In genomic region chr12:749871-750270, GRCh38 we compare ENCODE assay signal across 10 cellular contexts. TPM values are rescaled to one million over a fixed set of nuclear protein-coding genes. Genes with fewer than 3 reads are reported as not detected.
DNase-seq lines count a peak whose midpoint lies in the region; ATAC-seq and TF ChIP-seq lines count a peak whose summit lies in the region.
"Had no signal": no experiment of that assay in that cellular context is flagged by ENCODE, and none has a peak within 500 bp of the region (broad histone marks: within the 10 kb centered on the region; RNA-seq: fewer than 3 reads in every experiment).

No MANE protein-coding gene starts in this region.

- POLR2A ChIA-PET in WTC11 (lab: Charles Lee), result interaction anchor here (2.9 kb wide), 1 partner anchor 27 kb away, joined by 17 read pairs; no protein-coding TSS in a partner anchor

- H3K79me2 ChIP-seq in neural cell (replicated peaks; ENCODE audit: insufficient read depth, low read length), result peaks cover 20% of the 10 kb centered on the region

- H2AFZ ChIP-seq in neural cell (ENCODE audit: low read depth, low read length), result no peak overlapping the region

- H3K4me3 ChIP-seq in neural cell (ENCODE audit: low read length), result peak overlapping the region; percentile 95
- H3K4me3 ChIP-seq in coronary artery, result no peak overlapping the region

- H3K9ac ChIP-seq in neural cell (ENCODE audit: low read length), result no peak overlapping the region

- peaks cover 19% of the 10 kb centered on the region for H4K20me1 ChIP-seq in neural cell (ENCODE audit: insufficient read depth)

- no peaks in the 10 kb centered on the region for H3K9me3 Mint-ChIP-seq in WTC11

- no peaks in the 10 kb centered on the region for H3K27me3 ChIP-seq in neural cell (ENCODE audit: insufficient read depth, low read depth, low read length)
- H3K27me3 ChIP-seq: foreskin keratinocyte had no signal

- H3K27ac ChIP-seq in neural cell (ENCODE audit: low read length), result no peak overlapping the region
- H3K27ac ChIP-seq in coronary artery, result peak overlapping the region in 1 of 2 donors; percentile 54
- H3K27ac ChIP-seq: foreskin keratinocyte had no signal

- peak overlapping the region; percentile 64; the same call in 1 of the 2 replicates for H3K27ac Mint-ChIP-seq in WTC11

- H3K27me3 Mint-ChIP-seq in WTC11 (ENCODE audit: low read depth), result no peaks in the 10 kb centered on the region

- peak overlapping the region; percentile 100 for H3K4me2 ChIP-seq in neural cell (ENCODE audit: low read length)

- DNase-seq in DMS79 treated with DMSO at 0.1 percent for 48 hours (lab: John Stamatoyannopoulos, UW) (peak; percentile 13), DMS79 (lab: John Stamatoyannopoulos, UW) (no peak), HT-29 (ENCODE audit: low spot score) (peak; percentile 2), WTC11 (ENCODE audit: low spot score) (no peak), coronary artery (ENCODE audit: low spot score) (no peak)
- no peak for DNase-seq in stimulated activated CD4-positive, alpha-beta T cell treated with anti-CD3 and anti-CD28 coated beads, Interleukin-4, amount 100 ng/mL, for 1 hour
- DNase-seq: foreskin keratinocyte, SHP77 treated with DMSO at 0.1 percent for 48 hours had no signal

- H3K36me3 ChIP-seq in neural cell (ENCODE audit: insufficient read depth, low read length), result no peaks in the 10 kb centered on the region

- no peaks in the 10 kb centered on the region for H3K9me2 ChIP-seq in neural cell (ENCODE audit: insufficient read depth, low read length)

- ATAC-seq in WTC11, result no peak
- no peak for ATAC-seq in HG03196 (IDR thresholded peaks at IDR 0.05; ENCODE audit: unreplicated experiment)
- ATAC-seq: foreskin keratinocyte had no signal

- no peak for TF ChIP-seq EP300 in neural cell (conservative IDR thresholded peaks at IDR 0.05; ENCODE audit: poor library complexity, severe bottlenecking)

- no peak for TF ChIP-seq RAD21 in neural cell (conservative IDR thresholded peaks at IDR 0.05)

- peaks cover 6% of the 10 kb centered on the region for H3F3A ChIP-seq in neural cell (ENCODE audit: insufficient read depth, low read length, poor library complexity, severe bottlenecking)

- H3K4me1 Mint-ChIP-seq in WTC11, result peaks cover 12% of the 10 kb centered on the region

- TF ChIP-seq CTCF in WTC11 (IDR thresholded peaks at IDR 0.05) (no peak), neural cell (IDR thresholded peaks at IDR 0.05; ENCODE audit: poor library complexity, severe bottlenecking) (no peak), coronary artery (IDR thresholded peaks at IDR 0.05) (no peak)

- no peaks in the 10 kb centered on the region for H3K9me3 ChIP-seq in neural cell (ENCODE audit: low read length)

- H3K4me3 Mint-ChIP-seq in WTC11, result peak overlapping the region; percentile 31; the same call in 1 of the 2 replicates

- CTCF ChIA-PET in WTC11 (lab: Charles Lee), result interaction anchor here (1.1 to 4.3 kb wide), 9 partner anchors 11 to 241 kb away, joined by 3 to 63 read pairs (median 9); partner anchors contain the start of gene ERC1

- H3K36me3 Mint-ChIP-seq in WTC11, result no peaks in the 10 kb centered on the region; the same call in 1 of the 2 replicates

TF ChIP-seq in WTC11, 78 proteins besides CTCF, POLR2A, EP300 and RAD21 (continues in another document):
- TF ChIP-seq, protein P1, sequence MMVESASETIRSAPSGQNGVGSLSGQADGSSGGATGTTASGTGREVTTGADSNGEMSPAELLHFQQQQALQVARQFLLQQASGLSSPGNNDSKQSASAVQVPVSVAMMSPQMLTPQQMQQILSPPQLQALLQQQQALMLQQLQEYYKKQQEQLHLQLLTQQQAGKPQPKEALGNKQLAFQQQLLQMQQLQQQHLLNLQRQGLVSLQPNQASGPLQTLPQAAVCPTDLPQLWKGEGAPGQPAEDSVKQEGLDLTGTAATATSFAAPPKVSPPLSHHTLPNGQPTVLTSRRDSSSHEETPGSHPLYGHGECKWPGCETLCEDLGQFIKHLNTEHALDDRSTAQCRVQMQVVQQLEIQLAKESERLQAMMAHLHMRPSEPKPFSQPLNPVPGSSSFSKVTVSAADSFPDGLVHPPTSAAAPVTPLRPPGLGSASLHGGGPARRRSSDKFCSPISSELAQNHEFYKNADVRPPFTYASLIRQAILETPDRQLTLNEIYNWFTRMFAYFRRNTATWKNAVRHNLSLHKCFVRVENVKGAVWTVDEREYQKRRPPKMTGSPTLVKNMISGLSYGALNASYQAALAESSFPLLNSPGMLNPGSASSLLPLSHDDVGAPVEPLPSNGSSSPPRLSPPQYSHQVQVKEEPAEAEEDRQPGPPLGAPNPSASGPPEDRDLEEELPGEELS (CRISPR knock-in tag; IDR thresholded peaks at IDR 0.05), result no peak
- TF ChIP-seq, protein P2, sequence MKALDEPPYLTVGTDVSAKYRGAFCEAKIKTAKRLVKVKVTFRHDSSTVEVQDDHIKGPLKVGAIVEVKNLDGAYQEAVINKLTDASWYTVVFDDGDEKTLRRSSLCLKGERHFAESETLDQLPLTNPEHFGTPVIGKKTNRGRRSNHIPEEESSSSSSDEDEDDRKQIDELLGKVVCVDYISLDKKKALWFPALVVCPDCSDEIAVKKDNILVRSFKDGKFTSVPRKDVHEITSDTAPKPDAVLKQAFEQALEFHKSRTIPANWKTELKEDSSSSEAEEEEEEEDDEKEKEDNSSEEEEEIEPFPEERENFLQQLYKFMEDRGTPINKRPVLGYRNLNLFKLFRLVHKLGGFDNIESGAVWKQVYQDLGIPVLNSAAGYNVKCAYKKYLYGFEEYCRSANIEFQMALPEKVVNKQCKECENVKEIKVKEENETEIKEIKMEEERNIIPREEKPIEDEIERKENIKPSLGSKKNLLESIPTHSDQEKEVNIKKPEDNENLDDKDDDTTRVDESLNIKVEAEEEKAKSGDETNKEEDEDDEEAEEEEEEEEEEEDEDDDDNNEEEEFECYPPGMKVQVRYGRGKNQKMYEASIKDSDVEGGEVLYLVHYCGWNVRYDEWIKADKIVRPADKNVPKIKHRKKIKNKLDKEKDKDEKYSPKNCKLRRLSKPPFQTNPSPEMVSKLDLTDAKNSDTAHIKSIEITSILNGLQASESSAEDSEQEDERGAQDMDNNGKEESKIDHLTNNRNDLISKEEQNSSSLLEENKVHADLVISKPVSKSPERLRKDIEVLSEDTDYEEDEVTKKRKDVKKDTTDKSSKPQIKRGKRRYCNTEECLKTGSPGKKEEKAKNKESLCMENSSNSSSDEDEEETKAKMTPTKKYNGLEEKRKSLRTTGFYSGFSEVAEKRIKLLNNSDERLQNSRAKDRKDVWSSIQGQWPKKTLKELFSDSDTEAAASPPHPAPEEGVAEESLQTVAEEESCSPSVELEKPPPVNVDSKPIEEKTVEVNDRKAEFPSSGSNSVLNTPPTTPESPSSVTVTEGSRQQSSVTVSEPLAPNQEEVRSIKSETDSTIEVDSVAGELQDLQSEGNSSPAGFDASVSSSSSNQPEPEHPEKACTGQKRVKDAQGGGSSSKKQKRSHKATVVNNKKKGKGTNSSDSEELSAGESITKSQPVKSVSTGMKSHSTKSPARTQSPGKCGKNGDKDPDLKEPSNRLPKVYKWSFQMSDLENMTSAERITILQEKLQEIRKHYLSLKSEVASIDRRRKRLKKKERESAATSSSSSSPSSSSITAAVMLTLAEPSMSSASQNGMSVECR (CRISPR knock-in tag; IDR thresholded peaks at IDR 0.05; ENCODE audit: borderline replicate concordance), result no peak

TF ChIP-seq in neural cell, 6 proteins besides CTCF, POLR2A, EP300 and RAD21:
- TF ChIP-seq TAF1 (IDR thresholded peaks at IDR 0.05; ENCODE audit: low read depth), result no peak
- no peak for TF ChIP-seq POLR2AphosphoS5 (IDR thresholded peaks at IDR 0.05)
- no peak for TF ChIP-seq MXI1 (conservative IDR thresholded peaks at IDR 0.05; ENCODE audit: poor library complexity, severe bottlenecking)
- TF ChIP-seq, protein P3, sequence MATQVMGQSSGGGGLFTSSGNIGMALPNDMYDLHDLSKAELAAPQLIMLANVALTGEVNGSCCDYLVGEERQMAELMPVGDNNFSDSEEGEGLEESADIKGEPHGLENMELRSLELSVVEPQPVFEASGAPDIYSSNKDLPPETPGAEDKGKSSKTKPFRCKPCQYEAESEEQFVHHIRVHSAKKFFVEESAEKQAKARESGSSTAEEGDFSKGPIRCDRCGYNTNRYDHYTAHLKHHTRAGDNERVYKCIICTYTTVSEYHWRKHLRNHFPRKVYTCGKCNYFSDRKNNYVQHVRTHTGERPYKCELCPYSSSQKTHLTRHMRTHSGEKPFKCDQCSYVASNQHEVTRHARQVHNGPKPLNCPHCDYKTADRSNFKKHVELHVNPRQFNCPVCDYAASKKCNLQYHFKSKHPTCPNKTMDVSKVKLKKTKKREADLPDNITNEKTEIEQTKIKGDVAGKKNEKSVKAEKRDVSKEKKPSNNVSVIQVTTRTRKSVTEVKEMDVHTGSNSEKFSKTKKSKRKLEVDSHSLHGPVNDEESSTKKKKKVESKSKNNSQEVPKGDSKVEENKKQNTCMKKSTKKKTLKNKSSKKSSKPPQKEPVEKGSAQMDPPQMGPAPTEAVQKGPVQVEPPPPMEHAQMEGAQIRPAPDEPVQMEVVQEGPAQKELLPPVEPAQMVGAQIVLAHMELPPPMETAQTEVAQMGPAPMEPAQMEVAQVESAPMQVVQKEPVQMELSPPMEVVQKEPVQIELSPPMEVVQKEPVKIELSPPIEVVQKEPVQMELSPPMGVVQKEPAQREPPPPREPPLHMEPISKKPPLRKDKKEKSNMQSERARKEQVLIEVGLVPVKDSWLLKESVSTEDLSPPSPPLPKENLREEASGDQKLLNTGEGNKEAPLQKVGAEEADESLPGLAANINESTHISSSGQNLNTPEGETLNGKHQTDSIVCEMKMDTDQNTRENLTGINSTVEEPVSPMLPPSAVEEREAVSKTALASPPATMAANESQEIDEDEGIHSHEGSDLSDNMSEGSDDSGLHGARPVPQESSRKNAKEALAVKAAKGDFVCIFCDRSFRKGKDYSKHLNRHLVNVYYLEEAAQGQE (IDR thresholded peaks at IDR 0.05; ENCODE audit: borderline replicate concordance), result no peak
- TF ChIP-seq EZH2 (IDR thresholded peaks at IDR 0.05; ENCODE audit: borderline replicate concordance, insufficient read depth, low read length, poor library complexity, severe bottlenecking), result no peak
- TF ChIP-seq SMC3 (conservative IDR thresholded peaks at IDR 0.05; ENCODE audit: poor library complexity), result no peak

RNA-seq across cellular contexts. Expression of gene WNK1, which starts 2.5 kb away (rescaled TPM):
- 74.1 and 89.6 TPM in 2 replicates for total RNA-seq in HT-29 (2014; rRNA removed; shearing (Covaris generic))
- total RNA-seq in WTC11 (2021), result 118 to 126 TPM (median 123 TPM) in 3 replicates
- polyA plus RNA-seq in neural cell, result 25.9 and 35.5 TPM in 2 replicates
- 87.9 and 105 TPM in 2 replicates for polyA minus RNA-seq in neural cell

Comparison
In these comparisons a context has a peak if more than half of its experiments do, and no peak if none do; other contexts are left out.
1. DNase-seq: peak in DMS79 treated with DMSO at 0.1 percent for 48 hours (single experiment) and HT-29 (single experiment); none in DMS79 (single experiment), WTC11 (single experiment), stimulated activated CD4-positive, alpha-beta T cell treated with anti-CD3 and anti-CD28 coated beads, Interleukin-4, amount 100 ng/mL, for 1 hour (single experiment) and coronary artery (single experiment).